13 cellular contexts compared by ENCODE assay signal in the genomic region with DNA sequence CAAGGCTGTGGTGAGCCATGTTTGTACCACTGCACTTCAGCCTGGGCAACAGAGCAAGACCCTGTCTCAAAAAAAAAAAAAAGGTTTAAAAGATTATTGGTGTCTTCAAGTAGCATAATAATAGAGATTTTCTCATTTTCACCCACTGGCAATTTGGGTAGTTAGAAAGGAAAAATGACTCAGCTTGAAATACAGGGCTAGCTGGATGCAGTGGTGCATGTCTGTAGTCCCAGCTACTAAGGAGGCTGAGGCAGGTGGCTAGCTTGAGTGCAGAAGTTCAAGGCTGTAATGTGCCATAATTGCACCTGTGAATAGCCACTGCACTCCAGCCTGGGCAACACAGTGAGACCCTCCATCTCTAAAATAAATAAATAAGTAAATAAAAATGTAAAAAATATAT.
DNase-seq lines count a peak whose midpoint lies in the region; ATAC-seq and TF ChIP-seq lines count a peak whose summit lies in the region.
"Had no signal": no experiment of that assay in that cellular context is flagged by ENCODE, and none has a peak within 500 bp of the region (broad histone marks: within the 10 kb centered on the region; RNA-seq: fewer than 3 reads in every experiment).

No MANE protein-coding gene starts in this region.

- H3K36me3 Mint-ChIP-seq in progenitor cell of endocrine pancreas (ENCODE audit: insufficient read depth) = no peaks in the 10 kb centered on the region
- H3K36me3 Mint-ChIP-seq: brain had no signal

- H3K4me1 Mint-ChIP-seq in progenitor cell of endocrine pancreas (ENCODE audit: low read depth) = no peaks in the 10 kb centered on the region
- H3K4me1 Mint-ChIP-seq: brain had no signal

- no peak overlapping the region for H3K4me3 Mint-ChIP-seq in progenitor cell of endocrine pancreas (ENCODE audit: low read depth)
- H3K4me3 Mint-ChIP-seq: activated T-cell treated with anti-CD3 and anti-CD28 coated beads, Interleukin-2, amount 50 U/mL, for 72 hours; brain had no signal

- H3K9me3 Mint-ChIP-seq in progenitor cell of endocrine pancreas (ENCODE audit: low read depth) = no peaks in the 10 kb centered on the region

- H3K27ac Mint-ChIP-seq in progenitor cell of endocrine pancreas = no peak overlapping the region
- H3K27ac Mint-ChIP-seq: activated T-cell treated with anti-CD3 and anti-CD28 coated beads, Interleukin-2, amount 50 U/mL, for 72 hours; brain had no signal

- H3K27me3 Mint-ChIP-seq in progenitor cell of endocrine pancreas = no peaks in the 10 kb centered on the region
- H3K27me3 Mint-ChIP-seq: brain had no signal

- no peak for TF ChIP-seq CTCF in progenitor cell of endocrine pancreas (IDR thresholded peaks at IDR 0.05; ENCODE audit: unreplicated experiment)

- peak; percentile 63 for ATAC-seq in GM18511 (IDR thresholded peaks at IDR 0.05; ENCODE audit: unreplicated experiment)
- peak; percentile 58 for ATAC-seq in GM21390 (IDR thresholded peaks at IDR 0.05; ENCODE audit: unreplicated experiment)
- peak; percentile 51 for ATAC-seq in HG02981 (IDR thresholded peaks at IDR 0.05; ENCODE audit: unreplicated experiment)
- peak; percentile 41 for ATAC-seq in HG03575 (IDR thresholded peaks at IDR 0.05; ENCODE audit: extremely low read depth, insufficient number of reproducible peaks, low FRiP score, unreplicated experiment)

- no peak for DNase-seq in SW 1271 (lab: John Stamatoyannopoulos, UW)
- no peak for DNase-seq in ureter (ENCODE audit: low spot score)
- no peak for DNase-seq in progenitor cell of endocrine pancreas (ENCODE audit: low spot score, unreplicated experiment)
- DNase-seq in DMS 273 treated with DMSO at 0.1 percent for 48 hours (lab: John Stamatoyannopoulos, UW) = no peak
- DNase-seq: activated T-cell treated with anti-CD3 and anti-CD28 coated beads, Interleukin-2, amount 50 U/mL, for 72 hours; Kasumi-1; retina; substantia nigra had no signal
